In the genomic region with DNA sequence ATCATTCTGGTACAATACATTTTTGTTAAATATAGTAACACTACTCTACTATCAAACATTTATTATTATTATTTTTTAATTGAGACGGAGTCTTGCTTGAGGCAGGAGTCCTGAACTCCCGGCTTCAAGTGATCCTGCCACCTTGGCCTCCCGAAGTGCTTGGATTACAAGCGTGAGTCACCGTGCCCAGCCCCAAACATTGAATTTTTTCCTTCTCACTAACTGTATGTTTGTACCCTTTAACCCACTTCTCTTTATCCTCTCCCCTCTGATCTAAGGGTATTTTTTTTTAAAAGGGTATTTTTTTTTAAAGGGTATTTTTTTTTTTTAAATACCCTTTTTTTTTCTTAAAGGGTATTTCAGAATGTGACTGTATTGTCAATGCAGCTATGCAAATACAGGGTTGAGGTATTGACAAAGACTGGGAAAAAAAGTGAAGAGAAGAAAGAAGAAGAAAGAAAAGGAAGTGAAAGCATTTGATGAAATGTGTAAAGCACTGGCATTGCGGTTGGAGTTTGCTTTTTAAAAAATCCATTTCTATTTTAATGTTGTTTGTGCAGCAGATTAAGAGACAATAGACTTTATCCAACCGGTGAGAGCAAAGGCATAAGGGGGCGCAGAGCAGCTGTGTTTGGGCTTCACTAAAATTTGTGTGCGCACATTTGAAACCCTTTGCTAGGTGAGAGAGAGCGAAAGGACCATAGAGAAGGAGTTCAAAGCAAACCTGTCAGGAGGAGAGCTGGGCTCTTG, we compare ENCODE assay signal across 11 cellular contexts. TPM values are rescaled to one million over a fixed set of nuclear protein-coding genes. Genes with fewer than 3 reads are reported as not detected.
DNase-seq lines count a peak whose midpoint lies in the region; ATAC-seq and TF ChIP-seq lines count a peak whose summit lies in the region.
"Had no signal": no experiment of that assay in that cellular context is flagged by ENCODE, and none has a peak within 500 bp of the region (broad histone marks: within the 10 kb centered on the region; RNA-seq: fewer than 3 reads in every experiment).

No MANE protein-coding gene starts in this region.

- WGBS in hepatocyte (ENCODE audit: low lambda C conversion rate, missing lambda C conversion rate): 56% methylated on average over 10 of the region's 10 CpGs

- DNase-seq in HCEC 1CT (peak; percentile 57), MV-4-11 (lab: John Stamatoyannopoulos, UW) (peak; percentile 93), hepatocyte (ENCODE audit: low spot score) (peak; percentile 36), Right ventricle myocardium inferior (ENCODE audit: missing footprints) (no peak), NCI-H128 (lab: John Stamatoyannopoulos, UW; ENCODE audit: unreplicated experiment) (no peak), KBM-7 (no peak), inferior parietal cortex (ENCODE audit: extremely low spot score) (no peak)
- DNase-seq: activated CD4-positive, alpha-beta T cell treated with anti-CD3 and anti-CD28 coated beads, Interleukin-2, amount 10 ng/mL, durations not matched to agents 24 days and 14 days; stimulated activated CD4-positive, alpha-beta T cell treated with anti-CD3 and anti-CD28 coated beads, Interleukin-15, amount 100 ng/mL, for 24 hours had no signal

- no peak for TF ChIP-seq CTCF in hepatocyte (IDR thresholded peaks at IDR 0.05; ENCODE audit: poor library complexity)

- H3K4me1 ChIP-seq in hepatocyte (ENCODE audit: insufficient read depth): no peaks in the 10 kb centered on the region
- H3K4me1 ChIP-seq: foreskin keratinocyte had no signal

- intact Hi-C loops in Right ventricle myocardium inferior (cut with DNase I): no loop called here

- no peak for TF ChIP-seq POLR2A in GM18505 (IDR thresholded peaks at IDR 0.05; ENCODE audit: borderline replicate concordance, extremely low read depth, insufficient read depth, insufficient read length)

- in situ Hi-C loops in KBM-7 (cut with MboI; ENCODE audit: low pct_unique_long_range_greater_than_20kb, low sequenced_read_pairs): no loop called here

- no peaks in the 10 kb centered on the region for H3K27me3 ChIP-seq in hepatocyte
- H3K27me3 ChIP-seq: foreskin keratinocyte had no signal

- H3K4me2 ChIP-seq in hepatocyte: no peak overlapping the region

- no peaks in the 10 kb centered on the region for H3K9me3 ChIP-seq in hepatocyte (ENCODE audit: low read depth)

- no peak overlapping the region for H2AFZ ChIP-seq in hepatocyte

- no peaks in the 10 kb centered on the region for H3K79me2 ChIP-seq in hepatocyte

- no peaks in the 10 kb centered on the region for H3K36me3 ChIP-seq in hepatocyte (replicated peaks; ENCODE audit: insufficient read depth, low read depth)

- H3K9me2 ChIP-seq in hepatocyte (replicated peaks; ENCODE audit: insufficient read depth): no peaks in the 10 kb centered on the region

- no peaks in the 10 kb centered on the region for H4K20me1 ChIP-seq in hepatocyte (ENCODE audit: insufficient read depth, poor library complexity, severe bottlenecking)

- no peak overlapping the region for H3K4me3 ChIP-seq in hepatocyte

- ATAC-seq in GM18505 (IDR thresholded peaks at IDR 0.05; ENCODE audit: unreplicated experiment): peak; percentile 73
- no peak for ATAC-seq in Right ventricle myocardium inferior
- ATAC-seq: foreskin keratinocyte had no signal

- no peak overlapping the region for H3K27ac ChIP-seq in hepatocyte
- H3K27ac ChIP-seq: foreskin keratinocyte had no signal

RNA-seq across cellular contexts. Expression of a gene that starts 42.3 kb away (rescaled TPM):
- 4.3 and 6.7 TPM in 2 replicates for total RNA-seq in hepatocyte
- 6.9 and 7.3 TPM in 2 replicates for polyA plus RNA-seq in hepatocyte
- 0.54 TPM for total RNA-seq in Right ventricle myocardium inferior

Comparison
In these comparisons a context has a peak if more than half of its experiments do, and no peak if none do; other contexts are left out.
1. DNase-seq: peak in HCEC 1CT (single experiment), MV-4-11 (single experiment) and hepatocyte (single experiment); none in Right ventricle myocardium inferior (single experiment), NCI-H128 (single experiment), KBM-7 (single experiment) and inferior parietal cortex (single experiment).